ENCODE assay signal across 8 cellular contexts in the genomic region with DNA sequence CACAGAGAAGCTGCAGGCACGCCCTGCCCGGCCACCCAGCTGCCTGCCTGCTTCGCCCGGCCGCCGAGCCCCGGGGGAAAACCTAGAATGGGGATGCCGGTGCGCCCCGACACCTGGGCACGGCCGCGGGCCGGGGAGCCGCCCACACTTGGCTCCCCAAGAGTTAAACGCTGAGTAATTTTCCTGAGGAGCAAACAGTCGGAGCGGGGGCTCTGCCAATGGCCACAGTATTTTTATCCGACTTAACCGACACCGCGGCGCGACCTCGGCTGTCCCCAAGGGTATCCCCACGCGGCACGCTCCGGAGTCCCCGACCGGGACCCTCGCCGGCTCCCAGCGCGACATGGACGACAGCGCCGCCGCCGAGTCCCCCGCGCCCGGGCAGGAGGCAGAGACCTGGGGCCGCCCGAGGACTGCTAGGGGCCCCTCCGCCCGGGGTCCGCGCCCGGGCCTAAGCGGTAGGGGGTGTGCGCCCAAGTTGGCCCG. TPM values are rescaled to one million over a fixed set of nuclear protein-coding genes. Genes with fewer than 3 reads are reported as not detected.
DNase-seq lines count a peak whose midpoint lies in the region; ATAC-seq and TF ChIP-seq lines count a peak whose summit lies in the region.

No MANE protein-coding gene starts in this region.

- H3K9me3 Mint-ChIP-seq in activated T-cell treated with anti-CD3 and anti-CD28 coated beads, Interleukin-2, amount 50 U/mL, for 72 hours = no peaks in the 10 kb centered on the region
- H3K9me3 Mint-ChIP-seq in glutamatergic neuron (ENCODE audit: unreplicated experiment) = peaks cover 3% of the 10 kb centered on the region

- H3K9ac ChIP-seq in HUES48 (ENCODE audit: low read depth, low read length) = peak overlapping the region; percentile 60; the same call in 1 of the 2 replicates

- H3K27me3 Mint-ChIP-seq in activated T-cell treated with anti-CD3 and anti-CD28 coated beads, Interleukin-2, amount 50 U/mL, for 72 hours (ENCODE audit: low read depth) = no peaks in the 10 kb centered on the region
- H3K27me3 Mint-ChIP-seq in glutamatergic neuron (ENCODE audit: unreplicated experiment) = peaks cover 8% of the 10 kb centered on the region

- no peaks in the 10 kb centered on the region for H3K9me3 ChIP-seq in HUES48 (ENCODE audit: control insufficient read depth, insufficient read depth, low read length)

- H3K4me3 Mint-ChIP-seq in activated T-cell treated with anti-CD3 and anti-CD28 coated beads, Interleukin-2, amount 50 U/mL, for 72 hours = peak overlapping the region; percentile 70 to 86
- peak overlapping the region; percentile 78 for H3K4me3 Mint-ChIP-seq in glutamatergic neuron (ENCODE audit: unreplicated experiment)

- peaks cover 9% of the 10 kb centered on the region; the same call in 1 of the 2 replicates for H3K36me3 ChIP-seq in HUES48 (ENCODE audit: control insufficient read depth, insufficient read depth, low read length)

- no peak for TF ChIP-seq CTCF in glutamatergic neuron (IDR thresholded peaks at IDR 0.05; ENCODE audit: partially characterized antibody, unreplicated experiment)

- intact Hi-C loops in posterior vena cava (cut with DNase I) = no loop called here

- DNase-seq in EL (peak; percentile 22), glutamatergic neuron (peak; percentile 68), posterior vena cava (ENCODE audit: low spot score) (peak; percentile 82), DMS153 treated with DMSO at 0.1 percent for 48 hours (lab: John Stamatoyannopoulos, UW; ENCODE audit: unreplicated experiment) (no peak), NCI-H1048 (lab: John Stamatoyannopoulos, UW) (no peak)
- DNase-seq in activated T-cell treated with anti-CD3 and anti-CD28 coated beads, Interleukin-2, amount 50 U/mL, for 72 hours = peak; percentile 37 to 47

- H3K4me1 Mint-ChIP-seq in activated T-cell treated with anti-CD3 and anti-CD28 coated beads, Interleukin-2, amount 50 U/mL, for 72 hours (ENCODE audit: low read depth) = peaks cover 52% of the 10 kb centered on the region
- peaks cover 18% of the 10 kb centered on the region for H3K4me1 Mint-ChIP-seq in glutamatergic neuron (ENCODE audit: low read depth, unreplicated experiment)

- peaks cover 41% of the 10 kb centered on the region for H3K4me1 ChIP-seq in HUES48 (ENCODE audit: control insufficient read depth, insufficient read depth, low read length)

- peak; percentile 44 for ATAC-seq in GM21526 (IDR thresholded peaks at IDR 0.05; ENCODE audit: low FRiP score, unreplicated experiment)
- ATAC-seq in activated T-cell treated with anti-CD3 and anti-CD28 coated beads, Interleukin-2, amount 50 U/mL, for 72 hours (replicated peaks in 1 of 2) = peak; percentile 10 to 24

- peaks cover 3% of the 10 kb centered on the region in 2 donors for H3K36me3 Mint-ChIP-seq in activated T-cell treated with anti-CD3 and anti-CD28 coated beads, Interleukin-2, amount 50 U/mL, for 72 hours (ENCODE audit: insufficient read depth in 2 of 2)
- peaks cover 4% of the 10 kb centered on the region for H3K36me3 Mint-ChIP-seq in glutamatergic neuron (ENCODE audit: unreplicated experiment)

- H3K4me3 ChIP-seq in HUES48 (ENCODE audit: low read depth, low read length) = peak overlapping the region; percentile 86

- H3K27me3 ChIP-seq in HUES48 (ENCODE audit: control insufficient read depth, insufficient read depth, low read length) = no peaks in the 10 kb centered on the region

- H3K27ac Mint-ChIP-seq in activated T-cell treated with anti-CD3 and anti-CD28 coated beads, Interleukin-2, amount 50 U/mL, for 72 hours = no peak overlapping the region
- no peak overlapping the region for H3K27ac Mint-ChIP-seq in glutamatergic neuron (ENCODE audit: unreplicated experiment)

- H3K27ac ChIP-seq in HUES48 (ENCODE audit: low read depth, low read length) = peak overlapping the region; percentile 55

RNA-seq across cellular contexts. Expression of a gene that starts 0.6 kb away (rescaled TPM):
- total RNA-seq in activated T-cell treated with anti-CD3 and anti-CD28 coated beads, Interleukin-2, amount 50 U/mL, for 72 hours = 10 to 100 TPM; 33.9 to 39.9 TPM
- total RNA-seq in glutamatergic neuron (ENCODE audit: unreplicated experiment) (68.3 TPM), posterior vena cava (10 to 100 TPM; 18.7 to 22.0 TPM)

Comparison
In these comparisons a context has a peak if more than half of its experiments do, and no peak if none do; other contexts are left out.
1. DNase-seq: peak in EL (single experiment), activated T-cell treated with anti-CD3 and anti-CD28 coated beads, Interleukin-2, amount 50 U/mL, for 72 hours (2 of 2), glutamatergic neuron (single experiment) and posterior vena cava (single experiment); none in DMS153 treated with DMSO at 0.1 percent for 48 hours (single experiment) and NCI-H1048 (single experiment).